Comparison of ENCODE assay signal across 2 cellular contexts in genomic region chr20:17848649-17849048, GRCh38.
TF ChIP-seq lines count a peak whose summit lies in the region.

No MANE protein-coding gene starts in this region.

TF ChIP-seq in HepG2, 621 proteins besides CTCF, POLR2A, EP300 and RAD21 (continued from another document and continues in another):
- 0 out of 2 replicates have a peak, but pooled peaks have one; percentile 1 for TF ChIP-seq ZBED4 (CRISPR knock-in tag; IDR thresholded peaks at IDR 0.05; ENCODE audit: borderline replicate concordance)
- no peak for TF ChIP-seq ZNF446 (CRISPR knock-in tag; IDR thresholded peaks at IDR 0.05)
- no peak for TF ChIP-seq ZNF101 (CRISPR knock-in tag; IDR thresholded peaks at IDR 0.05; ENCODE audit: borderline replicate concordance, low read depth)
- TF ChIP-seq, protein P1, sequence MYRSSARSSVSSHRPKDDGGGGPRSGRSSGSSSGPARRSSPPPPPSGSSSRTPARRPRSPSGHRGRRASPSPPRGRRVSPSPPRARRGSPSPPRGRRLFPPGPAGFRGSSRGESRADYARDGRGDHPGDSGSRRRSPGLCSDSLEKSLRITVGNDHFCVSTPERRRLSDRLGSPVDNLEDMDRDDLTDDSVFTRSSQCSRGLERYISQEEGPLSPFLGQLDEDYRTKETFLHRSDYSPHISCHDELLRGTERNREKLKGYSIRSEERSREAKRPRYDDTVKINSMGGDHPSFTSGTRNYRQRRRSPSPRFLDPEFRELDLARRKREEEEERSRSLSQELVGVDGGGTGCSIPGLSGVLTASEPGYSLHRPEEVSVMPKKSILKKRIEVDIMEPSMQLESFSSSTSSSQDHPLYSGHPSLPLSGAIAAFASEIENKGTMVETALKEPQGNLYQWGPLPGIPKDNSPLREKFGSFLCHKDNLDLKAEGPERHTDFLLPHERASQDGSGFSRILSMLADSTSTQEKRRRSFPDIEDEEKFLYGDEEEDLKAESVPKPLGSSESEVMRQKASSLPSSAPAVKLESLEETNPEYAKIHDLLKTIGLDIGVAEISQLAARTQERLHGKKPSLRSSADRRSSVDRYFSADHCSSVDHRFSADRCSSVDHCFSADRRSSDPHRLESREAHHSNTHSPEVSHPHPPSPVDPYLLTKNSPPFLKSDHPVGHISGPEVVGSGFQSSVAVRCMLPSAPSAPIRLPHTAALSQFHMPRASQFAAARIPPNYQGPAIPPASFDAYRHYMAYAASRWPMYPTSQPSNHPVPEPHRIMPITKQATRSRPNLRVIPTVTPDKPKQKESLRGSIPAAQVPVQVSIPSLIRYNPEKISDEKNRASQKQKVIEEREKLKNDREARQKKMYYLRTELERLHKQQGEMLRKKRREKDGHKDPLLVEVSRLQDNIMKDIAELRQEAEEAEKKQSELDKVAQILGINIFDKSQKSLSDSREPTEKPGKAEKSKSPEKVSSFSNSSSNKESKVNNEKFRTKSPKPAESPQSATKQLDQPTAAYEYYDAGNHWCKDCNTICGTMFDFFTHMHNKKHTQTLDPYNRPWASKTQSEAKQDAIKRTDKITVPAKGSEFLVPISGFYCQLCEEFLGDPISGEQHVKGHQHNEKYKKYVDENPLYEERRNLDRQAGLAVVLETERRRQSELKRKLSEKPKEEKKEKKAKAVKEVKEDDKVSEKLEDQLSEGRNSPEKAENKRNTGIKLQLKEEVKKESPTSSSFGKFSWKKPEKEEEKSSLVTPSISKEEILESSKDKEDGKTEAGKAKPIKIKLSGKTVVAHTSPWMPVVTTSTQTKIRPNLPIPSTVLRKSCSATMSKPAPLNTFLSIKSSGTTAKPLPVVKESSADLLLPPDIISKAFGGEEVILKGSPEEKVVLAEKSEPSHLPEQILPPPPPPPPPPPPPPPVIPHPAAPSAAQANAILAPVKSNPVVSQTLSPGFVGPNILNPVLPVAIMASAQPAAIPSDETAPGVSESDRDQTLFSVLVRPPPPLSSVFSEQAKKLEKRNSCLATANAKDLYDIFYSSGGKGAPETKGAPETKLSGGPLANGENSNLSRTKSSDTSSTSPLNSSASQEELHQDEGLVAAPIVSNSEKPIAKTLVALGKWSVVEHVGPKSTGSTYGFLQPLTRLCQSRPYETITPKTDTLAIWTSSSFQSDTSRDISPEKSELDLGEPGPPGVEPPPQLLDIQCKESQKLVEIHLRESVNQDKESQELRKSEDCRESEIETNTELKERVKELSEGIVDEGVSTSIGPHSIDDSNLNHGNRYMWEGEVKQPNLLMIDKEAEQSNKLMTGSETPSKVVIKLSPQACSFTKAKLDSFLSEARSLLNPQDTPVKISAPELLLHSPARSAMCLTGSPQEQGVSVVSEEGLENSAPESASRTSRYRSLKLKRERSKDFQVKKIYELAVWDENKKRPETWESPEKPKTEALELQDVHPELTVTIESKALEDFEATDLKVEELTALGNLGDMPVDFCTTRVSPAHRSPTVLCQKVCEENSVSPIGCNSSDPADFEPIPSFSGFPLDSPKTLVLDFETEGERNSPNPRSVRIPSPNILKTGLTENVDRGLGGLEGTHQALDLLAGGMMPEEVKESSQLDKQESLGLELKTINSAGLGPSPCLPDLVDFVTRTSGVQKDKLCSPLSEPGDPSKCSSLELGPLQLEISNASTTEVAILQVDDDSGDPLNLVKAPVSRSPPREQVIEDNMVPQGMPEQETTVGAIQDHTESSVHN (CRISPR knock-in tag; IDR thresholded peaks at IDR 0.05) = no peak
- no peak for TF ChIP-seq NCOR1 (IDR thresholded peaks at IDR 0.05; ENCODE audit: borderline replicate concordance, low read length)
- TF ChIP-seq RELA (CRISPR knock-in tag; IDR thresholded peaks at IDR 0.05) = peak; percentile 36; the same call in 1 of the 2 replicates
- no peak for TF ChIP-seq ZNF75D (CRISPR knock-in tag; IDR thresholded peaks at IDR 0.05; ENCODE audit: borderline replicate concordance)
- 0 out of 2 replicates have a peak, but pooled peaks have one; percentile 37 for TF ChIP-seq NR1H2 (CRISPR knock-in tag; IDR thresholded peaks at IDR 0.05; ENCODE audit: borderline replicate concordance, low read depth)
- no peak for TF ChIP-seq ATF7-NPFF (CRISPR knock-in tag; IDR thresholded peaks at IDR 0.05; ENCODE audit: low read depth)
- no peak for TF ChIP-seq CHCHD3 (CRISPR knock-in tag; IDR thresholded peaks at IDR 0.05)
- no peak for TF ChIP-seq XBP1 (CRISPR knock-in tag; IDR thresholded peaks at IDR 0.05)

TF ChIP-seq in GM12878, 131 proteins besides CTCF, POLR2A, EP300 and RAD21 (continued from another document):
- TF ChIP-seq CUX1 (IDR thresholded peaks at IDR 0.05; ENCODE audit: insufficient replicate concordance, low read depth, low read length) (no peak), TCF3 (IDR thresholded peaks at IDR 0.05; ENCODE audit: borderline replicate concordance, insufficient read depth, low read depth, low read length) (peak; percentile 85), TAF1 (IDR thresholded peaks at IDR 0.05; ENCODE audit: borderline replicate concordance, low read depth, low read length) (no peak), EZH2 (IDR thresholded peaks at IDR 0.05; ENCODE audit: borderline replicate concordance, control insufficient read depth, low read depth, low read length) (no peak), RUNX3 (IDR thresholded peaks at IDR 0.05; ENCODE audit: low read length) (peak; percentile 56), MXI1 (IDR thresholded peaks at IDR 0.05; ENCODE audit: low read depth, low read length) (no peak), TCF12 (IDR thresholded peaks at IDR 0.05; ENCODE audit: low read depth, low read length) (peak; percentile 77), CHD4 (IDR thresholded peaks at IDR 0.05) (no peak), BRCA1 (IDR thresholded peaks at IDR 0.05; ENCODE audit: low read depth, low read length) (no peak), IKZF2 (IDR thresholded peaks at IDR 0.05) (no peak), CHD2 (IDR thresholded peaks at IDR 0.05; ENCODE audit: borderline replicate concordance, low read depth, low read length) (no peak), SIX5 (IDR thresholded peaks at IDR 0.05; ENCODE audit: low read depth, low read length, severe bottlenecking) (no peak)
- TF ChIP-seq, protein P2, sequence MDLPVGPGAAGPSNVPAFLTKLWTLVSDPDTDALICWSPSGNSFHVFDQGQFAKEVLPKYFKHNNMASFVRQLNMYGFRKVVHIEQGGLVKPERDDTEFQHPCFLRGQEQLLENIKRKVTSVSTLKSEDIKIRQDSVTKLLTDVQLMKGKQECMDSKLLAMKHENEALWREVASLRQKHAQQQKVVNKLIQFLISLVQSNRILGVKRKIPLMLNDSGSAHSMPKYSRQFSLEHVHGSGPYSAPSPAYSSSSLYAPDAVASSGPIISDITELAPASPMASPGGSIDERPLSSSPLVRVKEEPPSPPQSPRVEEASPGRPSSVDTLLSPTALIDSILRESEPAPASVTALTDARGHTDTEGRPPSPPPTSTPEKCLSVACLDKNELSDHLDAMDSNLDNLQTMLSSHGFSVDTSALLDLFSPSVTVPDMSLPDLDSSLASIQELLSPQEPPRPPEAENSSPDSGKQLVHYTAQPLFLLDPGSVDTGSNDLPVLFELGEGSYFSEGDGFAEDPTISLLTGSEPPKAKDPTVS (IDR thresholded peaks at IDR 0.05; ENCODE audit: low read depth, low read length) = no peak
